10 cellular contexts compared by ENCODE assay signal in the genomic region with DNA sequence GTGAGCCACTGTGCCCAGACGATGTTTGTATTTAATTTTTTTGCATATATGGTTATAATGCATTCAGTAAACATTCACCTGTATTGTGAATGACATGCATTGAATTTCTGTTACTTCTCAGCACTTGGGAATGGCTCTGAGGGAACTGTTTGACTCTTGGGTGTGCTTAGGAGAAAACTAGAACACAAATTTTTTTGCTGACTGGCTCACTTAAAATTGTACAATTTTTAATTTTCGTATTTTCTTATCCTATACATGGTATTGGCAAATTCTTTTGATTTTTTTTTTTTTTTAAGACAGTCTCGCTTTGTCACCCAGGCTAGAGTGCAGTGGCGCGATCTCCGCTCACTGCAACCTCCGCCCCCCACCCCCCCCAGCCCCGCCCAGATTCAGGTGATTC.
"Had no signal": no experiment of that assay in that cellular context is flagged by ENCODE, and none has a peak within 500 bp of the region (broad histone marks: within the 10 kb centered on the region; RNA-seq: fewer than 3 reads in every experiment).

No MANE protein-coding gene starts in this region.

- H3K9me3 ChIP-seq: HAP-1 had no signal

- ATAC-seq: GM23338, HCT116 had no signal

- H3K36me3 ChIP-seq: HAP-1 had no signal

- H2AFZ ChIP-seq: GM23248, GM23338 had no signal

- H3K4me2 ChIP-seq: GM23338 had no signal

- H3K27ac ChIP-seq: GM23248 had no signal

- H3K9ac ChIP-seq: GM23248 had no signal

- FAIRE-seq: H1 had no signal

- H3K4me3 ChIP-seq: GM23248, GM23338, HAP-1 had no signal

- DNase-seq: GM23248, GOT3, H7, H9, HCEC 1CT, HFFc6 had no signal
